In genomic region chr2:21043744-21044532, GRCh38 we compare ENCODE assay signal across 1 cellular context.
A peak's percentile ranks its signal among the peaks of the same experiment; 100 is the strongest.
TF ChIP-seq lines count a peak whose summit lies in the region.

A gene with protein sequence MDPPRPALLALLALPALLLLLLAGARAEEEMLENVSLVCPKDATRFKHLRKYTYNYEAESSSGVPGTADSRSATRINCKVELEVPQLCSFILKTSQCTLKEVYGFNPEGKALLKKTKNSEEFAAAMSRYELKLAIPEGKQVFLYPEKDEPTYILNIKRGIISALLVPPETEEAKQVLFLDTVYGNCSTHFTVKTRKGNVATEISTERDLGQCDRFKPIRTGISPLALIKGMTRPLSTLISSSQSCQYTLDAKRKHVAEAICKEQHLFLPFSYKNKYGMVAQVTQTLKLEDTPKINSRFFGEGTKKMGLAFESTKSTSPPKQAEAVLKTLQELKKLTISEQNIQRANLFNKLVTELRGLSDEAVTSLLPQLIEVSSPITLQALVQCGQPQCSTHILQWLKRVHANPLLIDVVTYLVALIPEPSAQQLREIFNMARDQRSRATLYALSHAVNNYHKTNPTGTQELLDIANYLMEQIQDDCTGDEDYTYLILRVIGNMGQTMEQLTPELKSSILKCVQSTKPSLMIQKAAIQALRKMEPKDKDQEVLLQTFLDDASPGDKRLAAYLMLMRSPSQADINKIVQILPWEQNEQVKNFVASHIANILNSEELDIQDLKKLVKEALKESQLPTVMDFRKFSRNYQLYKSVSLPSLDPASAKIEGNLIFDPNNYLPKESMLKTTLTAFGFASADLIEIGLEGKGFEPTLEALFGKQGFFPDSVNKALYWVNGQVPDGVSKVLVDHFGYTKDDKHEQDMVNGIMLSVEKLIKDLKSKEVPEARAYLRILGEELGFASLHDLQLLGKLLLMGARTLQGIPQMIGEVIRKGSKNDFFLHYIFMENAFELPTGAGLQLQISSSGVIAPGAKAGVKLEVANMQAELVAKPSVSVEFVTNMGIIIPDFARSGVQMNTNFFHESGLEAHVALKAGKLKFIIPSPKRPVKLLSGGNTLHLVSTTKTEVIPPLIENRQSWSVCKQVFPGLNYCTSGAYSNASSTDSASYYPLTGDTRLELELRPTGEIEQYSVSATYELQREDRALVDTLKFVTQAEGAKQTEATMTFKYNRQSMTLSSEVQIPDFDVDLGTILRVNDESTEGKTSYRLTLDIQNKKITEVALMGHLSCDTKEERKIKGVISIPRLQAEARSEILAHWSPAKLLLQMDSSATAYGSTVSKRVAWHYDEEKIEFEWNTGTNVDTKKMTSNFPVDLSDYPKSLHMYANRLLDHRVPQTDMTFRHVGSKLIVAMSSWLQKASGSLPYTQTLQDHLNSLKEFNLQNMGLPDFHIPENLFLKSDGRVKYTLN (N-terminal part only) (minus strand): TSS chr2:21044073. CDS start chr2:21043945, 128 bp downstream.

TF ChIP-seq in HepG2, 621 proteins besides CTCF, POLR2A, EP300 and RAD21 (continued from another document and continues in another):
- TF ChIP-seq ZFP36L2 (CRISPR knock-in tag; IDR thresholded peaks at IDR 0.05): 0 out of 2 replicates have a peak, but pooled peaks have one; percentile 50
- no peak; the same call in 1 of the 2 replicates for TF ChIP-seq ZNF674 (CRISPR knock-in tag; IDR thresholded peaks at IDR 0.05; ENCODE audit: low read depth)
- no peak for TF ChIP-seq ZMYM2 (CRISPR knock-in tag; IDR thresholded peaks at IDR 0.05)
- TF ChIP-seq MYC (CRISPR knock-in tag; IDR thresholded peaks at IDR 0.05; ENCODE audit: borderline replicate concordance): peak; percentile 89
- TF ChIP-seq ZNF224 (CRISPR knock-in tag; IDR thresholded peaks at IDR 0.05): peak; percentile 76
- TF ChIP-seq, protein P1, sequence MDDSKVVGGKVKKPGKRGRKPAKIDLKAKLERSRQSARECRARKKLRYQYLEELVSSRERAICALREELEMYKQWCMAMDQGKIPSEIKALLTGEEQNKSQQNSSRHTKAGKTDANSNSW (CRISPR knock-in tag; IDR thresholded peaks at IDR 0.05; ENCODE audit: borderline replicate concordance): no peak; the same call in 1 of the 2 replicates
- peak; percentile 93 for TF ChIP-seq HOXA3 (CRISPR knock-in tag; IDR thresholded peaks at IDR 0.05)
- no peak for TF ChIP-seq SP1 (IDR thresholded peaks at IDR 0.05)
- peak; percentile 42; the same call in 1 of the 2 replicates for TF ChIP-seq SP1 (CRISPR knock-in tag; IDR thresholded peaks at IDR 0.05)
- TF ChIP-seq NFYC (CRISPR knock-in tag; IDR thresholded peaks at IDR 0.05): peak; percentile 45
- peak; percentile 93 for TF ChIP-seq XBP1 (CRISPR knock-in tag; IDR thresholded peaks at IDR 0.05)
- no peak for TF ChIP-seq RARG (CRISPR knock-in tag; IDR thresholded peaks at IDR 0.05; ENCODE audit: low read depth)
- peak; percentile 65; the same call in 1 of the 2 replicates for TF ChIP-seq ZNF143 (CRISPR knock-in tag; IDR thresholded peaks at IDR 0.05)
- TF ChIP-seq PHF5A (CRISPR knock-in tag; IDR thresholded peaks at IDR 0.05; ENCODE audit: low read depth, unreplicated experiment): peak; percentile 93
- TF ChIP-seq ISL2 (CRISPR knock-in tag; IDR thresholded peaks at IDR 0.05): peak; percentile 99
- TF ChIP-seq PAWR (CRISPR knock-in tag; IDR thresholded peaks at IDR 0.05; ENCODE audit: borderline replicate concordance): peak; percentile 86; the same call in 1 of the 2 replicates
- peak; percentile 34 for TF ChIP-seq WIZ (CRISPR knock-in tag; IDR thresholded peaks at IDR 0.05)
- TF ChIP-seq ZNF792 (CRISPR knock-in tag; IDR thresholded peaks at IDR 0.05): peak; percentile 94; the same call in 1 of the 2 replicates
- TF ChIP-seq ZNF577 (CRISPR knock-in tag; IDR thresholded peaks at IDR 0.05; ENCODE audit: borderline replicate concordance, low read depth): peak; percentile 98
- TF ChIP-seq AGO1 (IDR thresholded peaks at IDR 0.05; ENCODE audit: low read depth, low read length, poor library complexity, severe bottlenecking): peak; percentile 81
- peak; percentile 81; the same call in 1 of the 2 replicates for TF ChIP-seq ZNF362 (CRISPR knock-in tag; IDR thresholded peaks at IDR 0.05; ENCODE audit: borderline replicate concordance)
- peak; percentile 46; the same call in 1 of the 2 replicates for TF ChIP-seq RFX5 (IDR thresholded peaks at IDR 0.05; ENCODE audit: low read depth, low read length)
- TF ChIP-seq ZNF331 (CRISPR knock-in tag; IDR thresholded peaks at IDR 0.05): peak; percentile 95
- TF ChIP-seq ZNF44 (CRISPR knock-in tag; IDR thresholded peaks at IDR 0.05): no peak
- no peak for TF ChIP-seq ZNF713 (CRISPR knock-in tag; IDR thresholded peaks at IDR 0.05)
- TF ChIP-seq, protein P2, sequence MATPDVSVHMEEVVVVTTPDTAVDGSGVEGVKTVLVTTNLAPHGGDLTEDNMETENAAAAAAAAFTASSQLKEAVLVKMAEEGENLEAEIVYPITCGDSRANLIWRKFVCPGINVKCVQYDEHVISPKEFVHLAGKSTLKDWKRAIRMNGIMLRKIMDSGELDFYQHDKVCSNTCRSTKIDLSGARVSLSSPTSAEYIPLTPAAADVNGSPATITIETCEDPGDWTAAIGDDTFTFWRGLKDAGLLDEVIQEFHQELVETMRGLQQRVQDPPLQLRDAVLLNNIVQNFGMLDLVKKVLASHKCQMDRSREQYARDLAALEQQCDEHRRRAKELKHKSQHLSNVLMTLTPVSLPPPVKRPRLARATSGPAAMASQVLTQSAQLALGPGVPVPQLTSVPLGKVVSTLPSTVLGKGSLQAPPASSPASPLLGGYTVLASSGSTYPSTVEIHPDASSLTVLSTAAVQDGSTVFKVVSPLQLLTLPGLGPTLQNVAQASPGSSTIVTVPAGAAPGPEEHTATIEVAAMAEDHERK (CRISPR knock-in tag; IDR thresholded peaks at IDR 0.05; ENCODE audit: low read depth): 0 out of 2 replicates have a peak, but pooled peaks have one; percentile 28
- TF ChIP-seq ZNF770 (CRISPR knock-in tag; IDR thresholded peaks at IDR 0.05): peak; percentile 61
- TF ChIP-seq, protein P3, sequence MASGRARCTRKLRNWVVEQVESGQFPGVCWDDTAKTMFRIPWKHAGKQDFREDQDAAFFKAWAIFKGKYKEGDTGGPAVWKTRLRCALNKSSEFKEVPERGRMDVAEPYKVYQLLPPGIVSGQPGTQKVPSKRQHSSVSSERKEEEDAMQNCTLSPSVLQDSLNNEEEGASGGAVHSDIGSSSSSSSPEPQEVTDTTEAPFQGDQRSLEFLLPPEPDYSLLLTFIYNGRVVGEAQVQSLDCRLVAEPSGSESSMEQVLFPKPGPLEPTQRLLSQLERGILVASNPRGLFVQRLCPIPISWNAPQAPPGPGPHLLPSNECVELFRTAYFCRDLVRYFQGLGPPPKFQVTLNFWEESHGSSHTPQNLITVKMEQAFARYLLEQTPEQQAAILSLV (CRISPR knock-in tag; IDR thresholded peaks at IDR 0.05; ENCODE audit: borderline replicate concordance): no peak; the same call in none of the 2 replicates
- TF ChIP-seq, protein P4, sequence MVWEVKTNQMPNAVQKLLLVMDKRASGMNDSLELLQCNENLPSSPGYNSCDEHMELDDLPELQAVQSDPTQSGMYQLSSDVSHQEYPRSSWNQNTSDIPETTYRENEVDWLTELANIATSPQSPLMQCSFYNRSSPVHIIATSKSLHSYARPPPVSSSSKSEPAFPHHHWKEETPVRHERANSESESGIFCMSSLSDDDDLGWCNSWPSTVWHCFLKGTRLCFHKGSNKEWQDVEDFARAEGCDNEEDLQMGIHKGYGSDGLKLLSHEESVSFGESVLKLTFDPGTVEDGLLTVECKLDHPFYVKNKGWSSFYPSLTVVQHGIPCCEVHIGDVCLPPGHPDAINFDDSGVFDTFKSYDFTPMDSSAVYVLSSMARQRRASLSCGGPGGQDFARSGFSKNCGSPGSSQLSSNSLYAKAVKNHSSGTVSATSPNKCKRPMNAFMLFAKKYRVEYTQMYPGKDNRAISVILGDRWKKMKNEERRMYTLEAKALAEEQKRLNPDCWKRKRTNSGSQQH (CRISPR knock-in tag; IDR thresholded peaks at IDR 0.05; ENCODE audit: low read depth): peak; percentile 65; the same call in 1 of the 2 replicates
- TF ChIP-seq ZNF329 (CRISPR knock-in tag; IDR thresholded peaks at IDR 0.05; ENCODE audit: low read depth): peak; percentile 92
- peak; percentile 99 for TF ChIP-seq ZNF891 (CRISPR knock-in tag; IDR thresholded peaks at IDR 0.05)
- TF ChIP-seq, protein P5, sequence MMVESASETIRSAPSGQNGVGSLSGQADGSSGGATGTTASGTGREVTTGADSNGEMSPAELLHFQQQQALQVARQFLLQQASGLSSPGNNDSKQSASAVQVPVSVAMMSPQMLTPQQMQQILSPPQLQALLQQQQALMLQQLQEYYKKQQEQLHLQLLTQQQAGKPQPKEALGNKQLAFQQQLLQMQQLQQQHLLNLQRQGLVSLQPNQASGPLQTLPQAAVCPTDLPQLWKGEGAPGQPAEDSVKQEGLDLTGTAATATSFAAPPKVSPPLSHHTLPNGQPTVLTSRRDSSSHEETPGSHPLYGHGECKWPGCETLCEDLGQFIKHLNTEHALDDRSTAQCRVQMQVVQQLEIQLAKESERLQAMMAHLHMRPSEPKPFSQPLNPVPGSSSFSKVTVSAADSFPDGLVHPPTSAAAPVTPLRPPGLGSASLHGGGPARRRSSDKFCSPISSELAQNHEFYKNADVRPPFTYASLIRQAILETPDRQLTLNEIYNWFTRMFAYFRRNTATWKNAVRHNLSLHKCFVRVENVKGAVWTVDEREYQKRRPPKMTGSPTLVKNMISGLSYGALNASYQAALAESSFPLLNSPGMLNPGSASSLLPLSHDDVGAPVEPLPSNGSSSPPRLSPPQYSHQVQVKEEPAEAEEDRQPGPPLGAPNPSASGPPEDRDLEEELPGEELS (CRISPR knock-in tag; IDR thresholded peaks at IDR 0.05): peak; percentile 92
- TF ChIP-seq ZNF678 (CRISPR knock-in tag; IDR thresholded peaks at IDR 0.05): peak; percentile 97
- TF ChIP-seq ZBTB49 (CRISPR knock-in tag; IDR thresholded peaks at IDR 0.05; ENCODE audit: borderline replicate concordance): peak; percentile 74
- TF ChIP-seq ARHGAP35 (CRISPR knock-in tag; IDR thresholded peaks at IDR 0.05; ENCODE audit: borderline replicate concordance): peak; percentile 89
- TF ChIP-seq, protein P6, sequence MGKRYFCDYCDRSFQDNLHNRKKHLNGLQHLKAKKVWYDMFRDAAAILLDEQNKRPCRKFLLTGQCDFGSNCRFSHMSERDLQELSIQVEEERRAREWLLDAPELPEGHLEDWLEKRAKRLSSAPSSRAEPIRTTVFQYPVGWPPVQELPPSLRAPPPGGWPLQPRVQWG (CRISPR knock-in tag; IDR thresholded peaks at IDR 0.05; ENCODE audit: borderline replicate concordance, low read depth): peak; percentile 10; the same call in 1 of the 2 replicates
- peak; percentile 98 for TF ChIP-seq ZKSCAN8 (CRISPR knock-in tag; IDR thresholded peaks at IDR 0.05; ENCODE audit: borderline replicate concordance)
- no peak; the same call in none of the 2 replicates for TF ChIP-seq LRRFIP1 (CRISPR knock-in tag; conservative IDR thresholded peaks at IDR 0.05)
- TF ChIP-seq ZNF10 (CRISPR knock-in tag; IDR thresholded peaks at IDR 0.05; ENCODE audit: borderline replicate concordance, low read depth): no peak
- TF ChIP-seq, protein P7, sequence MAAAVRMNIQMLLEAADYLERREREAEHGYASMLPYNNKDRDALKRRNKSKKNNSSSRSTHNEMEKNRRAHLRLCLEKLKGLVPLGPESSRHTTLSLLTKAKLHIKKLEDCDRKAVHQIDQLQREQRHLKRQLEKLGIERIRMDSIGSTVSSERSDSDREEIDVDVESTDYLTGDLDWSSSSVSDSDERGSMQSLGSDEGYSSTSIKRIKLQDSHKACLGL (CRISPR knock-in tag; IDR thresholded peaks at IDR 0.05): peak; percentile 77
